8 cellular contexts compared by ENCODE assay signal in genomic region chr19:58554494-58555368, GRCh38. TPM values are rescaled to one million over a fixed set of nuclear protein-coding genes. Genes with fewer than 3 reads are reported as not detected.
A peak's percentile ranks its signal among the peaks of the same experiment; 100 is the strongest.
DNase-seq lines count a peak whose midpoint lies in the region; ATAC-seq, FAIRE-seq and TF ChIP-seq lines count a peak whose summit lies in the region.

Gene CHMP2A (minus strand): TSS chr19:58555105. CDS start chr19:58554212, 893 bp downstream.

- H3K9me3 Mint-ChIP-seq in T-cell (no peaks in the 10 kb centered on the region), MCF 10A (ENCODE audit: unreplicated experiment) (no peaks in the 10 kb centered on the region)

- TSS peak; percentile 9 for BruUV-seq in MCF 10A (replicated peaks; lab: Mats Ljungman, UMichigan)

- 1% methylated on average over 33 to 69 of the region's 69 CpGs for WGBS in spleen, 5 donors

- no peaks in the 10 kb centered on the region for H3K9me3 ChIP-seq in spleen

- peak; percentile 96 for FAIRE-seq in G401.6 (lab: Jason Lieb, UNC)

- peak in 2 of 3 donors; percentile 29 to 34 for TF ChIP-seq POLR2A in spleen (IDR thresholded peaks at IDR 0.05)

- peaks cover 58 to 61% (median 61%) of the 10 kb centered on the region in 3 donors for H3K4me1 Mint-ChIP-seq in T-cell
- peaks cover 36% of the 10 kb centered on the region for H3K4me1 Mint-ChIP-seq in MCF 10A (ENCODE audit: insufficient read depth, unreplicated experiment)

- H3K36me3 Mint-ChIP-seq in T-cell (peaks cover 38% of the 10 kb centered on the region), MCF 10A (ENCODE audit: insufficient read depth, unreplicated experiment) (peaks cover 88% of the 10 kb centered on the region)

- H3K4me1 ChIP-seq in spleen = peaks cover 34 to 62% (median 51%) of the 10 kb centered on the region in 6 donors

- CTCF ChIA-PET in T-cell (lab: Charles Lee) (interaction anchor here in 1 of 2 donors (0.8 to 1.1 kb wide), 3 partner anchors 11 to 41 kb away, joined by 3 to 8 read pairs (median 3); partner anchors contain the start of genes TRIM28 and ZBTB45), MCF 10A (lab: Yijun Ruan, JAX) (interaction anchor here (0.7 to 3.0 kb wide), 4 partner anchors 9 to 35 kb away, joined by 3 to 43 read pairs (median 5); partner anchors contain the start of genes TRIM28 and ZBTB45)

- H3K27me3 ChIP-seq in spleen (replicated peaks in 1 of 7) = no peaks in the 10 kb centered on the region

- peak; percentile 43 for ATAC-seq in HG02798 (IDR thresholded peaks at IDR 0.05; ENCODE audit: poor library complexity, unreplicated experiment)
- ATAC-seq in T-cell (replicated peaks in 1 of 4) = peak; percentile 39 to 48 (median 40)
- no peak for ATAC-seq in GM18517 (IDR thresholded peaks at IDR 0.05; ENCODE audit: unreplicated experiment)

- no peaks in the 10 kb centered on the region for H3K27me3 Mint-ChIP-seq in T-cell
- no peaks in the 10 kb centered on the region for H3K27me3 Mint-ChIP-seq in MCF 10A (ENCODE audit: insufficient read depth, unreplicated experiment)

- peak within 1 kb of the TSS; percentile 62 to 90 (median 72) for H3K4me3 ChIP-seq in spleen

- TF ChIP-seq CTCF in MCF 10A (IDR thresholded peaks at IDR 0.05; ENCODE audit: unreplicated experiment) = no peak
- peak in 1 of 11 experiments; percentile 18 for TF ChIP-seq CTCF in spleen (IDR thresholded peaks at IDR 0.05 in 8 of 11, conservative IDR thresholded peaks at IDR 0.05 in 3 of 11)

- H3K36me3 ChIP-seq in spleen = peaks cover 3 to 62% (median 54%) of the 10 kb centered on the region in 6 donors

- H3K27ac Mint-ChIP-seq in T-cell = peak within 1 kb of the TSS; percentile 94 to 96
- H3K27ac Mint-ChIP-seq in MCF 10A (ENCODE audit: low read depth, unreplicated experiment) = peak within 1 kb of the TSS; percentile 99

- POLR2A ChIA-PET in T-cell (lab: Charles Lee) (interaction anchor here in 1 of 2 donors (1.1 kb wide), 1 partner anchor 10 kb away, joined by 3 read pairs; no protein-coding TSS in a partner anchor), MCF 10A (lab: Yijun Ruan, JAX) (interaction anchor here (0.6 to 5.4 kb wide), 11 partner anchors 10 to 79 kb away, joined by 3 to 166 read pairs (median 6); partner anchors contain the start of genes MZF1, TRIM28 and ZBTB45)

- H3K27ac ChIP-seq in spleen = peak within 1 kb of the TSS; percentile 95 to 100 (median 98)

- H3K4me3 Mint-ChIP-seq in T-cell (peak within 1 kb of the TSS; percentile 89 to 97 (median 96)), MCF 10A (ENCODE audit: unreplicated experiment) (peak within 1 kb of the TSS; percentile 98)

- peak; percentile 90 to 98 (median 95) for DNase-seq in T-cell
- DNase-seq in MCF 10A (ENCODE audit: unreplicated experiment) = peak; percentile 97
- DNase-seq in iPS-NIHi7 (ENCODE audit: extremely low spot score) = peak; percentile 90
- peak; percentile 100 for DNase-seq in spleen
- DNase-seq in effector CD8-positive, alpha-beta T cell (lab: John Stamatoyannopoulos, UW) = no peak

- intact Hi-C loops in MCF 10A (cut with micrococcal nuclease) = loop anchor here (2.0 kb wide), 1 partner anchor 36 kb away; the partner anchor contains the start of gene ZBTB45
- intact Hi-C loops in spleen (cut with DNase I; ENCODE audit: low total_unique reads) = no loop called here

RNA-seq across cellular contexts. Expression of gene CHMP2A, which starts in this region (rescaled TPM):
- total RNA-seq in T-cell = 10 to 100 TPM; 61.5 to 82.9 (median 79.3) TPM
- 154 and 184 TPM in 2 replicates for total RNA-seq in MCF 10A (2022)
- 100 to 1,000 TPM in 3 of 7 donors, 10 to 100 TPM in 4; 79.9 to 115 (median 89.9) TPM for total RNA-seq in spleen
- polyA plus RNA-seq in spleen = 100 to 1,000 TPM; 112 to 124 (median 121) TPM
